2 cellular contexts compared by ENCODE assay signal in the genomic region with DNA sequence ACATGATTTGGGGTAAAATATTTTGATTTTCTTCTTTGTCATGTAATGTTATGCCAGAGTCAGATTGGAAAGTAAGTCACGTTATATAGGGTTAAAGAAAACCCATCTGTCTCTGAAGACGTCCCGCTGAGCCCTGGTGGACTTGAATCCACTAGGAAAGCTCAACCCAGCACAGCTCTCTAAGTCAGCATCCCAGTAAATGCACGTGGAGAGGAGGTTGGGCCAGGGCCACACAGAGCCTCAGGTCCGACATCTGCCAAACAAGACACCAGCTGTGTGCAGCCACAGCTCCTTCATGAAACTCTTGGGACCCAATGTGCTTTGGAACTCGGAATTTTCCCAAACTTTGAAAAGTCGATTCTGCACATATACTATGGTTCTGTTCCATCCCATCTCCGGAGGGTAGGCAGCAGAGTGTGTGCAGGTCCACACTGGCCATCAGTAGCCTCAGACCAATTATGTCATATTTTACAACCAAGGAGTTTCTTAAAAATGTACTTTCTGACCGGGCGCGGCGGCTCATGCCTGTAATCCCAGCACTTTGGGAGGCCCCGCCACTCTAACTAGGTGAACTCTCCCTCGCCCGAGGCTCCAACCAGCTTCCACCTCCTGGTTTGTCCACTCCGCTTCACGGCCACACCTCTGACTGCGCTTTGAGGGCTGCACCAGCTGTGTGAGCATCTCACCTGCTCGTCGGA.
TF ChIP-seq lines count a peak whose summit lies in the region.

No MANE protein-coding gene starts in this region.

TF ChIP-seq in GM23338, 12 proteins besides CTCF, POLR2A, EP300 and RAD21 (continued from another document):
- TF ChIP-seq, protein P1, sequence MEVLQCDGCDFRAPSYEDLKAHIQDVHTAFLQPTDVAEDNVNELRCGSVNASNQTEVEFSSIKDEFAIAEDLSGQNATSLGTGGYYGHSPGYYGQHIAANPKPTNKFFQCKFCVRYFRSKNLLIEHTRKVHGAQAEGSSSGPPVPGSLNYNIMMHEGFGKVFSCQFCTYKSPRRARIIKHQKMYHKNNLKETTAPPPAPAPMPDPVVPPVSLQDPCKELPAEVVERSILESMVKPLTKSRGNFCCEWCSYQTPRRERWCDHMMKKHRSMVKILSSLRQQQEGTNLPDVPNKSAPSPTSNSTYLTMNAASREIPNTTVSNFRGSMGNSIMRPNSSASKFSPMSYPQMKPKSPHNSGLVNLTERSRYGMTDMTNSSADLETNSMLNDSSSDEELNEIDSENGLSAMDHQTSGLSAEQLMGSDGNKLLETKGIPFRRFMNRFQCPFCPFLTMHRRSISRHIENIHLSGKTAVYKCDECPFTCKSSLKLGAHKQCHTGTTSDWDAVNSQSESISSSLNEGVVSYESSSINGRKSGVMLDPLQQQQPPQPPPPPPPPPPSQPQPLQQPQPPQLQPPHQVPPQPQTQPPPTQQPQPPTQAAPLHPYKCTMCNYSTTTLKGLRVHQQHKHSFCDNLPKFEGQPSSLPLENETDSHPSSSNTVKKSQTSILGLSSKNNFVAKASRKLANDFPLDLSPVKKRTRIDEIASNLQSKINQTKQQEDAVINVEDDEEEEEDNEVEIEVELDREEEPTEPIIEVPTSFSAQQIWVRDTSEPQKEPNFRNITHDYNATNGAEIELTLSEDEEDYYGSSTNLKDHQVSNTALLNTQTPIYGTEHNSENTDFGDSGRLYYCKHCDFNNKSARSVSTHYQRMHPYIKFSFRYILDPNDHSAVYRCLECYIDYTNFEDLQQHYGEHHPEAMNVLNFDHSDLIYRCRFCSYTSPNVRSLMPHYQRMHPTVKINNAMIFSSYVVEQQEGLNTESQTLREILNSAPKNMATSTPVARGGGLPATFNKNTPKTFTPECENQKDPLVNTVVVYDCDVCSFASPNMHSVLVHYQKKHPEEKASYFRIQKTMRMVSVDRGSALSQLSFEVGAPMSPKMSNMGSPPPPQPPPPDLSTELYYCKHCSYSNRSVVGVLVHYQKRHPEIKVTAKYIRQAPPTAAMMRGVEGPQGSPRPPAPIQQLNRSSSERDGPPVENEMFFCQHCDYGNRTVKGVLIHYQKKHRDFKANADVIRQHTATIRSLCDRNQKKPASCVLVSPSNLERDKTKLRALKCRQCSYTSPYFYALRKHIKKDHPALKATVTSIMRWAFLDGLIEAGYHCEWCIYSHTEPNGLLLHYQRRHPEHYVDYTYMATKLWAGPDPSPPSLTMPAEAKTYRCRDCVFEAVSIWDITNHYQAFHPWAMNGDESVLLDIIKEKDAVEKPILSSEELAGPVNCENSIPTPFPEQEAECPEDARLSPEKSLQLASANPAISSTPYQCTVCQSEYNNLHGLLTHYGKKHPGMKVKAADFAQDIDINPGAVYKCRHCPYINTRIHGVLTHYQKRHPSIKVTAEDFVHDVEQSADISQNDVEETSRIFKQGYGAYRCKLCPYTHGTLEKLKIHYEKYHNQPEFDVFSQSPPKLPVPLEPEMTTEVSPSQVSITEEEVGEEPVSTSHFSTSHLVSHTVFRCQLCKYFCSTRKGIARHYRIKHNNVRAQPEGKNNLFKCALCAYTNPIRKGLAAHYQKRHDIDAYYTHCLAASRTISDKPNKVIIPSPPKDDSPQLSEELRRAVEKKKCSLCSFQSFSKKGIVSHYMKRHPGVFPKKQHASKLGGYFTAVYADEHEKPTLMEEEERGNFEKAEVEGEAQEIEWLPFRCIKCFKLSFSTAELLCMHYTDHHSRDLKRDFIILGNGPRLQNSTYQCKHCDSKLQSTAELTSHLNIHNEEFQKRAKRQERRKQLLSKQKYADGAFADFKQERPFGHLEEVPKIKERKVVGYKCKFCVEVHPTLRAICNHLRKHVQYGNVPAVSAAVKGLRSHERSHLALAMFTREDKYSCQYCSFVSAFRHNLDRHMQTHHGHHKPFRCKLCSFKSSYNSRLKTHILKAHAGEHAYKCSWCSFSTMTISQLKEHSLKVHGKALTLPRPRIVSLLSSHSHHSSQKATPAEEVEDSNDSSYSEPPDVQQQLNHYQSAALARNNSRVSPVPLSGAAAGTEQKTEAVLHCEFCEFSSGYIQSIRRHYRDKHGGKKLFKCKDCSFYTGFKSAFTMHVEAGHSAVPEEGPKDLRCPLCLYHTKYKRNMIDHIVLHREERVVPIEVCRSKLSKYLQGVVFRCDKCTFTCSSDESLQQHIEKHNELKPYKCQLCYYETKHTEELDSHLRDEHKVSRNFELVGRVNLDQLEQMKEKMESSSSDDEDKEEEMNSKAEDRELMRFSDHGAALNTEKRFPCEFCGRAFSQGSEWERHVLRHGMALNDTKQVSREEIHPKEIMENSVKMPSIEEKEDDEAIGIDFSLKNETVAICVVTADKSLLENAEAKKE (CRISPR knock-in tag; IDR thresholded peaks at IDR 0.05): no peak

TF ChIP-seq in WTC11, 78 proteins besides CTCF, POLR2A, EP300 and RAD21 (continued from another document):
- TF ChIP-seq, protein P2, sequence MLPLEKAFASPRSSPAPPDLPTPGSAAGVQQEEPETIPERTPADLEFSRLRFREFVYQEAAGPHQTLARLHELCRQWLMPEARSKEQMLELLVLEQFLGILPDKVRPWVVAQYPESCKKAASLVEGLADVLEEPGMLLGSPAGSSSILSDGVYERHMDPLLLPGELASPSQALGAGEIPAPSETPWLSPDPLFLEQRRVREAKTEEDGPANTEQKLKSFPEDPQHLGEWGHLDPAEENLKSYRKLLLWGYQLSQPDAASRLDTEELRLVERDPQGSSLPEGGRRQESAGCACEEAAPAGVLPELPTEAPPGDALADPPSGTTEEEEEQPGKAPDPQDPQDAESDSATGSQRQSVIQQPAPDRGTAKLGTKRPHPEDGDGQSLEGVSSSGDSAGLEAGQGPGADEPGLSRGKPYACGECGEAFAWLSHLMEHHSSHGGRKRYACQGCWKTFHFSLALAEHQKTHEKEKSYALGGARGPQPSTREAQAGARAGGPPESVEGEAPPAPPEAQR (CRISPR knock-in tag; IDR thresholded peaks at IDR 0.05): no peak
- TF ChIP-seq SP1 (CRISPR knock-in tag; conservative IDR thresholded peaks at IDR 0.05): no peak
- TF ChIP-seq, protein P3, sequence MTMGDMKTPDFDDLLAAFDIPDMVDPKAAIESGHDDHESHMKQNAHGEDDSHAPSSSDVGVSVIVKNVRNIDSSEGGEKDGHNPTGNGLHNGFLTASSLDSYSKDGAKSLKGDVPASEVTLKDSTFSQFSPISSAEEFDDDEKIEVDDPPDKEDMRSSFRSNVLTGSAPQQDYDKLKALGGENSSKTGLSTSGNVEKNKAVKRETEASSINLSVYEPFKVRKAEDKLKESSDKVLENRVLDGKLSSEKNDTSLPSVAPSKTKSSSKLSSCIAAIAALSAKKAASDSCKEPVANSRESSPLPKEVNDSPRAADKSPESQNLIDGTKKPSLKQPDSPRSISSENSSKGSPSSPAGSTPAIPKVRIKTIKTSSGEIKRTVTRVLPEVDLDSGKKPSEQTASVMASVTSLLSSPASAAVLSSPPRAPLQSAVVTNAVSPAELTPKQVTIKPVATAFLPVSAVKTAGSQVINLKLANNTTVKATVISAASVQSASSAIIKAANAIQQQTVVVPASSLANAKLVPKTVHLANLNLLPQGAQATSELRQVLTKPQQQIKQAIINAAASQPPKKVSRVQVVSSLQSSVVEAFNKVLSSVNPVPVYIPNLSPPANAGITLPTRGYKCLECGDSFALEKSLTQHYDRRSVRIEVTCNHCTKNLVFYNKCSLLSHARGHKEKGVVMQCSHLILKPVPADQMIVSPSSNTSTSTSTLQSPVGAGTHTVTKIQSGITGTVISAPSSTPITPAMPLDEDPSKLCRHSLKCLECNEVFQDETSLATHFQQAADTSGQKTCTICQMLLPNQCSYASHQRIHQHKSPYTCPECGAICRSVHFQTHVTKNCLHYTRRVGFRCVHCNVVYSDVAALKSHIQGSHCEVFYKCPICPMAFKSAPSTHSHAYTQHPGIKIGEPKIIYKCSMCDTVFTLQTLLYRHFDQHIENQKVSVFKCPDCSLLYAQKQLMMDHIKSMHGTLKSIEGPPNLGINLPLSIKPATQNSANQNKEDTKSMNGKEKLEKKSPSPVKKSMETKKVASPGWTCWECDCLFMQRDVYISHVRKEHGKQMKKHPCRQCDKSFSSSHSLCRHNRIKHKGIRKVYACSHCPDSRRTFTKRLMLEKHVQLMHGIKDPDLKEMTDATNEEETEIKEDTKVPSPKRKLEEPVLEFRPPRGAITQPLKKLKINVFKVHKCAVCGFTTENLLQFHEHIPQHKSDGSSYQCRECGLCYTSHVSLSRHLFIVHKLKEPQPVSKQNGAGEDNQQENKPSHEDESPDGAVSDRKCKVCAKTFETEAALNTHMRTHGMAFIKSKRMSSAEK (CRISPR knock-in tag; IDR thresholded peaks at IDR 0.05; ENCODE audit: borderline replicate concordance): no peak
- no peak for TF ChIP-seq ZNF121 (CRISPR knock-in tag; IDR thresholded peaks at IDR 0.05)
- TF ChIP-seq, protein P4, sequence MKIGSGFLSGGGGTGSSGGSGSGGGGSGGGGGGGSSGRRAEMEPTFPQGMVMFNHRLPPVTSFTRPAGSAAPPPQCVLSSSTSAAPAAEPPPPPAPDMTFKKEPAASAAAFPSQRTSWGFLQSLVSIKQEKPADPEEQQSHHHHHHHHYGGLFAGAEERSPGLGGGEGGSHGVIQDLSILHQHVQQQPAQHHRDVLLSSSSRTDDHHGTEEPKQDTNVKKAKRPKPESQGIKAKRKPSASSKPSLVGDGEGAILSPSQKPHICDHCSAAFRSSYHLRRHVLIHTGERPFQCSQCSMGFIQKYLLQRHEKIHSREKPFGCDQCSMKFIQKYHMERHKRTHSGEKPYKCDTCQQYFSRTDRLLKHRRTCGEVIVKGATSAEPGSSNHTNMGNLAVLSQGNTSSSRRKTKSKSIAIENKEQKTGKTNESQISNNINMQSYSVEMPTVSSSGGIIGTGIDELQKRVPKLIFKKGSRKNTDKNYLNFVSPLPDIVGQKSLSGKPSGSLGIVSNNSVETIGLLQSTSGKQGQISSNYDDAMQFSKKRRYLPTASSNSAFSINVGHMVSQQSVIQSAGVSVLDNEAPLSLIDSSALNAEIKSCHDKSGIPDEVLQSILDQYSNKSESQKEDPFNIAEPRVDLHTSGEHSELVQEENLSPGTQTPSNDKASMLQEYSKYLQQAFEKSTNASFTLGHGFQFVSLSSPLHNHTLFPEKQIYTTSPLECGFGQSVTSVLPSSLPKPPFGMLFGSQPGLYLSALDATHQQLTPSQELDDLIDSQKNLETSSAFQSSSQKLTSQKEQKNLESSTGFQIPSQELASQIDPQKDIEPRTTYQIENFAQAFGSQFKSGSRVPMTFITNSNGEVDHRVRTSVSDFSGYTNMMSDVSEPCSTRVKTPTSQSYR (CRISPR knock-in tag; IDR thresholded peaks at IDR 0.05): no peak
- TF ChIP-seq ZNF396 (CRISPR knock-in tag; IDR thresholded peaks at IDR 0.05; ENCODE audit: borderline replicate concordance): no peak
- TF ChIP-seq, protein P5, sequence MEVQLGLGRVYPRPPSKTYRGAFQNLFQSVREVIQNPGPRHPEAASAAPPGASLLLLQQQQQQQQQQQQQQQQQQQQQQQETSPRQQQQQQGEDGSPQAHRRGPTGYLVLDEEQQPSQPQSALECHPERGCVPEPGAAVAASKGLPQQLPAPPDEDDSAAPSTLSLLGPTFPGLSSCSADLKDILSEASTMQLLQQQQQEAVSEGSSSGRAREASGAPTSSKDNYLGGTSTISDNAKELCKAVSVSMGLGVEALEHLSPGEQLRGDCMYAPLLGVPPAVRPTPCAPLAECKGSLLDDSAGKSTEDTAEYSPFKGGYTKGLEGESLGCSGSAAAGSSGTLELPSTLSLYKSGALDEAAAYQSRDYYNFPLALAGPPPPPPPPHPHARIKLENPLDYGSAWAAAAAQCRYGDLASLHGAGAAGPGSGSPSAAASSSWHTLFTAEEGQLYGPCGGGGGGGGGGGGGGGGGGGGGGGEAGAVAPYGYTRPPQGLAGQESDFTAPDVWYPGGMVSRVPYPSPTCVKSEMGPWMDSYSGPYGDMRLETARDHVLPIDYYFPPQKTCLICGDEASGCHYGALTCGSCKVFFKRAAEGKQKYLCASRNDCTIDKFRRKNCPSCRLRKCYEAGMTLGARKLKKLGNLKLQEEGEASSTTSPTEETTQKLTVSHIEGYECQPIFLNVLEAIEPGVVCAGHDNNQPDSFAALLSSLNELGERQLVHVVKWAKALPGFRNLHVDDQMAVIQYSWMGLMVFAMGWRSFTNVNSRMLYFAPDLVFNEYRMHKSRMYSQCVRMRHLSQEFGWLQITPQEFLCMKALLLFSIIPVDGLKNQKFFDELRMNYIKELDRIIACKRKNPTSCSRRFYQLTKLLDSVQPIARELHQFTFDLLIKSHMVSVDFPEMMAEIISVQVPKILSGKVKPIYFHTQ (CRISPR knock-in tag; IDR thresholded peaks at IDR 0.05): no peak
- TF ChIP-seq ZNF263 (CRISPR knock-in tag; IDR thresholded peaks at IDR 0.05; ENCODE audit: low read depth): no peak
